Comparison of ENCODE assay signal across 13 cellular contexts in genomic region chr13:79604752-79605151, GRCh38.
DNase-seq lines count a peak whose midpoint lies in the region; ATAC-seq and TF ChIP-seq lines count a peak whose summit lies in the region.
"Had no signal": no experiment of that assay in that cellular context is flagged by ENCODE, and none has a peak within 500 bp of the region (broad histone marks: within the 10 kb centered on the region; RNA-seq: fewer than 3 reads in every experiment).

No MANE protein-coding gene starts in this region.

- H3K4me2 ChIP-seq in hepatocyte, result no peak overlapping the region

- H3K9me2 ChIP-seq in hepatocyte (replicated peaks; ENCODE audit: insufficient read depth), result no peaks in the 10 kb centered on the region

- TF ChIP-seq CTCF in endodermal cell (conservative IDR thresholded peaks at IDR 0.05) (no peak), upper lobe of right lung (IDR thresholded peaks at IDR 0.05) (no peak), hepatocyte (IDR thresholded peaks at IDR 0.05; ENCODE audit: poor library complexity) (no peak), brain microvascular endothelial cell (IDR thresholded peaks at IDR 0.05; ENCODE audit: low read depth, low read length, missing control alignments) (no peak)

- peak overlapping the region; percentile 55 for H3K27ac Mint-ChIP-seq in activated T-cell treated with anti-CD3 and anti-CD28 coated beads, Interleukin-2, amount 50 U/mL, for 72 hours
- H3K27ac Mint-ChIP-seq in endodermal cell, result peak overlapping the region; percentile 60
- H3K27ac Mint-ChIP-seq in CD4-positive, alpha-beta memory T cell, result no peak overlapping the region
- H3K27ac Mint-ChIP-seq: activated CD8-positive, alpha-beta T cell treated with anti-CD3 and anti-CD28 coated beads, Interleukin-2, amount 10 ng/mL, durations not matched to agents 7 days and 5 days; immature natural killer cell had no signal

- H3K4me3 ChIP-seq in endodermal cell (ENCODE audit: low read length), result peak overlapping the region; percentile 22
- no peak overlapping the region for H3K4me3 ChIP-seq in upper lobe of right lung
- no peak overlapping the region for H3K4me3 ChIP-seq in hepatocyte
- H3K4me3 ChIP-seq in CD4-positive, alpha-beta memory T cell (ENCODE audit: low read length in 2 of 2), result no peak overlapping the region
- H3K4me3 ChIP-seq in brain microvascular endothelial cell (ENCODE audit: low read depth, low read length), result no peak overlapping the region
- H3K4me3 ChIP-seq: dorsolateral prefrontal cortex had no signal

- no peaks in the 10 kb centered on the region for H3K36me3 ChIP-seq in endodermal cell (ENCODE audit: control insufficient read depth, insufficient read depth, low read length)
- no peaks in the 10 kb centered on the region for H3K36me3 ChIP-seq in upper lobe of right lung
- no peaks in the 10 kb centered on the region for H3K36me3 ChIP-seq in hepatocyte (replicated peaks; ENCODE audit: insufficient read depth, low read depth)
- no peaks in the 10 kb centered on the region for H3K36me3 ChIP-seq in CD4-positive, alpha-beta memory T cell (ENCODE audit: insufficient read depth, low read length)
- H3K36me3 ChIP-seq in brain microvascular endothelial cell (replicated peaks), result no peaks in the 10 kb centered on the region

- H3K4me1 Mint-ChIP-seq in activated T-cell treated with anti-CD3 and anti-CD28 coated beads, Interleukin-2, amount 50 U/mL, for 72 hours (ENCODE audit: low read depth), result no peaks in the 10 kb centered on the region
- H3K4me1 Mint-ChIP-seq in endodermal cell, result peaks cover 11% of the 10 kb centered on the region
- no peaks in the 10 kb centered on the region for H3K4me1 Mint-ChIP-seq in CD4-positive, alpha-beta memory T cell
- H3K4me1 Mint-ChIP-seq: CD8-positive, alpha-beta memory T cell; immature natural killer cell had no signal

- H3K27me3 Mint-ChIP-seq in activated T-cell treated with anti-CD3 and anti-CD28 coated beads, Interleukin-2, amount 50 U/mL, for 72 hours (ENCODE audit: low read depth), result peaks cover 5% of the 10 kb centered on the region
- no peaks in the 10 kb centered on the region for H3K27me3 Mint-ChIP-seq in endodermal cell (ENCODE audit: insufficient read depth)
- H3K27me3 Mint-ChIP-seq in CD4-positive, alpha-beta memory T cell, result no peaks in the 10 kb centered on the region

- POLR2A ChIA-PET in CD4-positive, alpha-beta memory T cell (lab: Charles Lee; ENCODE audit: partially characterized antibody), result no interaction called here

- H3K9me3 ChIP-seq in endodermal cell (ENCODE audit: control insufficient read depth, low read length) (peaks cover 40% of the 10 kb centered on the region), upper lobe of right lung (no peaks in the 10 kb centered on the region), hepatocyte (ENCODE audit: low read depth) (no peaks in the 10 kb centered on the region)
- H3K9me3 ChIP-seq in CD4-positive, alpha-beta memory T cell (ENCODE audit: control insufficient read depth in 1 of 2, low read length in 2 of 2), result no peaks in the 10 kb centered on the region

- no peaks in the 10 kb centered on the region for H3K36me3 Mint-ChIP-seq in activated T-cell treated with anti-CD3 and anti-CD28 coated beads, Interleukin-2, amount 50 U/mL, for 72 hours (ENCODE audit: insufficient read depth in 2 of 2)
- no peaks in the 10 kb centered on the region for H3K36me3 Mint-ChIP-seq in endodermal cell (ENCODE audit: low read depth)
- H3K36me3 Mint-ChIP-seq in CD4-positive, alpha-beta memory T cell, result no peaks in the 10 kb centered on the region
- H3K36me3 Mint-ChIP-seq: CD8-positive, alpha-beta memory T cell; immature natural killer cell had no signal

- H3K9ac ChIP-seq in endodermal cell (ENCODE audit: extremely low read depth, low read length, poor library complexity, severe bottlenecking), result peak overlapping the region; percentile 18

- CTCF ChIA-PET in CD4-positive, alpha-beta memory T cell (lab: Charles Lee; ENCODE audit: partially characterized antibody), result no interaction called here

- no peak for DNase-seq in activated T-cell treated with anti-CD3 and anti-CD28 coated beads, Interleukin-2, amount 50 U/mL, for 72 hours
- no peak for DNase-seq in activated T-cell treated with anti-CD3 and anti-CD28 coated beads, Interleukin-2, amount 50 U/mL, for 48 hours
- DNase-seq in NOMO-1 (lab: John Stamatoyannopoulos, UW; ENCODE audit: unreplicated experiment in 2 of 2) (peak; percentile 57 to 91), endodermal cell (no peak), upper lobe of right lung (no peak), hepatocyte (ENCODE audit: low spot score) (no peak), brain microvascular endothelial cell (no peak)
- no peak for DNase-seq in CD4-positive, alpha-beta memory T cell
- DNase-seq: activated CD8-positive, alpha-beta T cell treated with anti-CD3 and anti-CD28 coated beads, Interleukin-2, amount 10 ng/mL, durations not matched to agents 7 days and 5 days; CD8-positive, alpha-beta memory T cell; dorsolateral prefrontal cortex; immature natural killer cell; retina had no signal

- H4K20me1 ChIP-seq in hepatocyte (ENCODE audit: insufficient read depth, poor library complexity, severe bottlenecking), result no peaks in the 10 kb centered on the region

- peaks cover 2 to 6% of the 10 kb centered on the region in 2 donors for H3K9me3 Mint-ChIP-seq in activated T-cell treated with anti-CD3 and anti-CD28 coated beads, Interleukin-2, amount 50 U/mL, for 72 hours
- H3K9me3 Mint-ChIP-seq in endodermal cell, result peaks cover 37% of the 10 kb centered on the region
- H3K9me3 Mint-ChIP-seq in CD4-positive, alpha-beta memory T cell, result peaks cover 0 to 6% (median 0%) of the 10 kb centered on the region in 8 donors

- peaks cover 16% of the 10 kb centered on the region for H3K27me3 ChIP-seq in endodermal cell (ENCODE audit: control insufficient read depth, insufficient read depth, low read length, poor library complexity, severe bottlenecking)
- no peaks in the 10 kb centered on the region for H3K27me3 ChIP-seq in upper lobe of right lung
- no peaks in the 10 kb centered on the region for H3K27me3 ChIP-seq in hepatocyte
- H3K27me3 ChIP-seq in CD4-positive, alpha-beta memory T cell (ENCODE audit: insufficient read depth, low read length), result no peaks in the 10 kb centered on the region
- no peaks in the 10 kb centered on the region for H3K27me3 ChIP-seq in brain microvascular endothelial cell (replicated peaks)
- H3K27me3 ChIP-seq: dorsolateral prefrontal cortex had no signal

- H3K4me3 Mint-ChIP-seq in activated T-cell treated with anti-CD3 and anti-CD28 coated beads, Interleukin-2, amount 50 U/mL, for 72 hours, result no peak overlapping the region
- no peak overlapping the region for H3K4me3 Mint-ChIP-seq in endodermal cell
- H3K4me3 Mint-ChIP-seq in CD4-positive, alpha-beta memory T cell, result no peak overlapping the region
- H3K4me3 Mint-ChIP-seq: activated CD8-positive, alpha-beta T cell treated with anti-CD3 and anti-CD28 coated beads, Interleukin-2, amount 10 ng/mL, durations not matched to agents 7 days and 5 days; CD8-positive, alpha-beta memory T cell; immature natural killer cell had no signal

- intact Hi-C loops in upper lobe of right lung (cut with DNase I), result no loop called here
- intact Hi-C loops in CD4-positive, alpha-beta memory T cell (cut with micrococcal nuclease), result no loop called here

- no peaks in the 10 kb centered on the region for H3K79me2 ChIP-seq in hepatocyte

- ATAC-seq in activated T-cell treated with anti-CD3 and anti-CD28 coated beads, Interleukin-2, amount 50 U/mL, for 72 hours (replicated peaks in 1 of 2), result no peak
- ATAC-seq in upper lobe of right lung, result peak; percentile 42
- ATAC-seq: activated CD8-positive, alpha-beta T cell treated with anti-CD3 and anti-CD28 coated beads, Interleukin-2, amount 10 ng/mL, durations not matched to agents 7 days and 5 days had no signal

- H3K27ac ChIP-seq in endodermal cell (ENCODE audit: low read depth, low read length) (no peak overlapping the region), upper lobe of right lung (no peak overlapping the region), hepatocyte (no peak overlapping the region), brain microvascular endothelial cell (no peak overlapping the region)
- H3K27ac ChIP-seq in CD4-positive, alpha-beta memory T cell (ENCODE audit: low read depth, low read length), result no peak overlapping the region
- H3K27ac ChIP-seq: dorsolateral prefrontal cortex had no signal

- in situ Hi-C loops in brain microvascular endothelial cell (cut with HindIII; ENCODE audit: low pct_ligation_motif_present, low sequenced_read_pairs), result no loop called here

- peaks cover 5% of the 10 kb centered on the region for H3K4me1 ChIP-seq in endodermal cell (ENCODE audit: control insufficient read depth, insufficient read depth, low read length)
- no peaks in the 10 kb centered on the region for H3K4me1 ChIP-seq in upper lobe of right lung
- no peaks in the 10 kb centered on the region for H3K4me1 ChIP-seq in hepatocyte (ENCODE audit: insufficient read depth)
- no peaks in the 10 kb centered on the region for H3K4me1 ChIP-seq in CD4-positive, alpha-beta memory T cell (ENCODE audit: insufficient read depth, low read length)

- 82% methylated on average over 2 of the region's 2 CpGs; no CpG with 5 or more reads in 1 of the 2 experiments for WGBS in endodermal cell (ENCODE audit: insufficient coverage in 1 of 2, insufficient read length in 1 of 2), 2 experiments
- 11% methylated on average over 2 of the region's 2 CpGs for WGBS in hepatocyte (ENCODE audit: low lambda C conversion rate, missing lambda C conversion rate)

- no peak overlapping the region for H2AFZ ChIP-seq in hepatocyte

Comparison
In these comparisons a context has a peak if more than half of its experiments do, and no peak if none do; other contexts are left out.
1. DNase-seq: peak in NOMO-1 (2 of 2); none in activated T-cell treated with anti-CD3 and anti-CD28 coated beads, Interleukin-2, amount 50 U/mL, for 72 hours (0 of 2), activated T-cell treated with anti-CD3 and anti-CD28 coated beads, Interleukin-2, amount 50 U/mL, for 48 hours (0 of 2), endodermal cell (single experiment), upper lobe of right lung (single experiment), hepatocyte (single experiment), CD4-positive, alpha-beta memory T cell (0 of 5) and brain microvascular endothelial cell (single experiment).
2. H3K27ac Mint-ChIP-seq: peak in activated T-cell treated with anti-CD3 and anti-CD28 coated beads, Interleukin-2, amount 50 U/mL, for 72 hours (single experiment) and endodermal cell (single experiment); none in CD4-positive, alpha-beta memory T cell (0 of 7).